ENCODE assay signal across 19 cellular contexts in the genomic region with DNA sequence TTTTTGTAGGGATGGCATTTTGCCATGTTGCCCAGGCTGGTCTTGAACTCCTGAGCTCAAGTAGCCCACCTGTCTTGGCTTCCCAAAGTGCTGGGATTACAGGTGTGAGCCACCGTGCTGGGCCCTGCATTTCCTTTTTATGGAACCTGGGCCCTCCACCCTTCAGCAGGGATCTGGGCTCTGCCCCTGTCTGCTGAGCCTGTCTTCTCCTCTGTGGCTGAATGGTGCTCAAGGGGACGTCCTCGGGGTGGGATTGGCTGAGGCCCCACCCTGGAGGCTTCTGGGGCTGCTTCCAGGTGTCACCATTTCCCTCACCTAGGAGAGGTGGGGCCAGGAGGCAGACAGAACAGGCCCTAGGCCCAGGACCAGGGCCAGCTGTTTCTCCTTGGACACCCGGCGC. TPM values are rescaled to one million over a fixed set of nuclear protein-coding genes. Genes with fewer than 3 reads are reported as not detected.
DNase-seq lines count a peak whose midpoint lies in the region; ATAC-seq, FAIRE-seq and TF ChIP-seq lines count a peak whose summit lies in the region.
"Had no signal": no experiment of that assay in that cellular context is flagged by ENCODE, and none has a peak within 500 bp of the region (broad histone marks: within the 10 kb centered on the region; RNA-seq: fewer than 3 reads in every experiment).

No MANE protein-coding gene starts in this region.

- no peaks in the 10 kb centered on the region for H3K79me2 ChIP-seq in trophoblast cell (ENCODE audit: control insufficient read depth, insufficient read depth, low read length, poor library complexity)

- no peaks in the 10 kb centered on the region for H3K36me3 Mint-ChIP-seq in stimulated activated memory B cell treated with anti-CD40 and anti-IgM and Interleukin-4, amounts not matched to agents 10 μg/mL and 1 μg/mL and 100 μg/mL, for 72 hours
- no peaks in the 10 kb centered on the region for H3K36me3 Mint-ChIP-seq in stimulated activated effector memory CD8-positive, alpha-beta T cell treated with anti-CD3 and anti-CD28 coated beads, Interleukin-12 subunit alpha, Interleukin-12 subunit beta, amount 100 ng/mL, for 72 hours

- no peak overlapping the region for H4K91ac ChIP-seq in trophoblast cell (ENCODE audit: low read depth, low read length)

- H4K12ac ChIP-seq in trophoblast cell (ENCODE audit: low read depth, low read length): no peak overlapping the region

- no peak overlapping the region for H4K8ac ChIP-seq in trophoblast cell (ENCODE audit: low read depth, low read length)

- H3K4me2 ChIP-seq in trophoblast cell (ENCODE audit: low read length): no peak overlapping the region

- TF ChIP-seq CTCF in RWPE2 (IDR thresholded peaks at IDR 0.05; ENCODE audit: poor library complexity, severe bottlenecking) (no peak), kidney (IDR thresholded peaks at IDR 0.05; ENCODE audit: borderline replicate concordance, extremely low read depth, insufficient read depth) (no peak)

- H3K36me3 ChIP-seq in RWPE2 (ENCODE audit: low read depth) (no peaks in the 10 kb centered on the region), kidney (ENCODE audit: control insufficient read depth in 1 of 2, insufficient read depth in 2 of 2, low read length in 2 of 2) (no peaks in the 10 kb centered on the region), trophoblast cell (ENCODE audit: control insufficient read depth in 1 of 2, insufficient read depth in 2 of 2, low read length in 2 of 2) (no peaks in the 10 kb centered on the region)
- H3K36me3 ChIP-seq: BE2C had no signal

- intact Hi-C loops in kidney (cut with DNase I): no loop called here
- intact Hi-C loops in posterior vena cava (cut with DNase I): loop anchor here (5.0 to 10.0 kb wide), 2 partner anchors 266 to 269 kb away; no protein-coding TSS in a partner anchor

- no peak overlapping the region for H3K4me3 Mint-ChIP-seq in stimulated activated memory B cell treated with anti-CD40 and anti-IgM and Interleukin-4, amounts not matched to agents 10 μg/mL and 1 μg/mL and 100 μg/mL, for 72 hours
- H3K4me3 Mint-ChIP-seq in stimulated activated effector memory CD8-positive, alpha-beta T cell treated with anti-CD3 and anti-CD28 coated beads, Interleukin-12 subunit alpha, Interleukin-12 subunit beta, amount 100 ng/mL, for 72 hours: no peak overlapping the region
- H3K4me3 Mint-ChIP-seq: CD4-positive, alpha-beta T cell; H9 had no signal

- no peaks in the 10 kb centered on the region for H3K4me1 Mint-ChIP-seq in stimulated activated memory B cell treated with anti-CD40 and anti-IgM and Interleukin-4, amounts not matched to agents 10 μg/mL and 1 μg/mL and 100 μg/mL, for 72 hours
- peaks cover 24% of the 10 kb centered on the region for H3K4me1 Mint-ChIP-seq in stimulated activated effector memory CD8-positive, alpha-beta T cell treated with anti-CD3 and anti-CD28 coated beads, Interleukin-12 subunit alpha, Interleukin-12 subunit beta, amount 100 ng/mL, for 72 hours

- no peaks in the 10 kb centered on the region for H3K9me3 Mint-ChIP-seq in stimulated activated memory B cell treated with anti-CD40 and anti-IgM and Interleukin-4, amounts not matched to agents 10 μg/mL and 1 μg/mL and 100 μg/mL, for 72 hours
- H3K9me3 Mint-ChIP-seq in stimulated activated effector memory CD8-positive, alpha-beta T cell treated with anti-CD3 and anti-CD28 coated beads, Interleukin-12 subunit alpha, Interleukin-12 subunit beta, amount 100 ng/mL, for 72 hours: no peaks in the 10 kb centered on the region
- H3K9me3 Mint-ChIP-seq: CD4-positive, alpha-beta T cell; H9 had no signal

- FAIRE-seq in kidney (lab: Jason Lieb, UNC): no peak
- FAIRE-seq: A204.1, D721Med, G401.6, GM12891, GM19239, H1 had no signal

- H3K18ac ChIP-seq in trophoblast cell (ENCODE audit: low read length): no peak overlapping the region

- no peak overlapping the region for H3K14ac ChIP-seq in trophoblast cell (ENCODE audit: low read length)

- H3K4me3 ChIP-seq in RWPE2 (ENCODE audit: severe bottlenecking): no peak overlapping the region
- H3K4me3 ChIP-seq in kidney (ENCODE audit: low read length in 2 of 2): no peak overlapping the region
- no peak overlapping the region for H3K4me3 ChIP-seq in trophoblast cell (ENCODE audit: low read depth, low read length)

- WGBS in trophoblast cell (ENCODE audit: extremely low coverage, insufficient coverage, insufficient read length): no CpG with 5 or more reads among the region's 5 CpGs

- no peak overlapping the region for H2BK5ac ChIP-seq in trophoblast cell (ENCODE audit: low read depth, low read length, poor library complexity)

- peak; percentile 23 for DNase-seq in RWPE2 (ENCODE audit: low spot score)
- DNase-seq in kidney: peak; percentile 4
- peak; percentile 54 for DNase-seq in posterior vena cava (ENCODE audit: low spot score)
- no peak for DNase-seq in hippocampal formation (lab: John Stamatoyannopoulos, UW)
- no peak for DNase-seq in trophoblast cell
- no peak for DNase-seq in stimulated activated effector memory CD8-positive, alpha-beta T cell treated with anti-CD3 and anti-CD28 coated beads, Interleukin-12 subunit alpha, Interleukin-12 subunit beta, amount 100 ng/mL, for 72 hours (ENCODE audit: low spot score in 2 of 2)
- DNase-seq: ACHN; BE2C; C1 segment of cervical spinal cord; CD4-positive, alpha-beta T cell; H9 had no signal

- H3K9ac ChIP-seq in kidney (ENCODE audit: low read length in 2 of 2): no peak overlapping the region
- H3K9ac ChIP-seq in trophoblast cell (ENCODE audit: low read length): no peak overlapping the region

- H3K27ac ChIP-seq in RWPE2 (ENCODE audit: poor library complexity, severe bottlenecking): no peak overlapping the region
- no peak overlapping the region for H3K27ac ChIP-seq in kidney (ENCODE audit: low read depth in 2 of 2, low read length in 2 of 2)
- no peak overlapping the region for H3K27ac ChIP-seq in trophoblast cell (ENCODE audit: low read depth, low read length)

- H2AFZ ChIP-seq in trophoblast cell (ENCODE audit: insufficient read depth, low read length, poor library complexity): no peak overlapping the region

- no peak overlapping the region for H2AK5ac ChIP-seq in trophoblast cell (ENCODE audit: low read length)

- ATAC-seq in RWPE2 (ENCODE audit: low read depth): no peak
- ATAC-seq in stimulated activated memory B cell treated with anti-CD40 and anti-IgM and Interleukin-4, amounts not matched to agents 10 μg/mL and 1 μg/mL and 100 μg/mL, for 72 hours: peak; percentile 4
- ATAC-seq in stimulated activated effector memory CD8-positive, alpha-beta T cell treated with anti-CD3 and anti-CD28 coated beads, Interleukin-12 subunit alpha, Interleukin-12 subunit beta, amount 100 ng/mL, for 72 hours: no peak

- no peaks in the 10 kb centered on the region for H3K27me3 ChIP-seq in RWPE2 (ENCODE audit: insufficient read depth, poor library complexity, severe bottlenecking)
- H3K27me3 ChIP-seq in trophoblast cell (ENCODE audit: insufficient read depth, low read length): no peaks in the 10 kb centered on the region
- H3K27me3 ChIP-seq: BE2C had no signal

- no peak overlapping the region for H3K27ac Mint-ChIP-seq in stimulated activated memory B cell treated with anti-CD40 and anti-IgM and Interleukin-4, amounts not matched to agents 10 μg/mL and 1 μg/mL and 100 μg/mL, for 72 hours
- H3K27ac Mint-ChIP-seq in stimulated activated effector memory CD8-positive, alpha-beta T cell treated with anti-CD3 and anti-CD28 coated beads, Interleukin-12 subunit alpha, Interleukin-12 subunit beta, amount 100 ng/mL, for 72 hours: no peak overlapping the region
- H3K27ac Mint-ChIP-seq: CD4-positive, alpha-beta T cell; H9 had no signal

- H3K23ac ChIP-seq in trophoblast cell (ENCODE audit: low read length): no peak overlapping the region

- no peaks in the 10 kb centered on the region for H3K79me1 ChIP-seq in trophoblast cell (ENCODE audit: low read length)

- no peak overlapping the region for H2BK120ac ChIP-seq in trophoblast cell (ENCODE audit: insufficient read depth, low read length, poor library complexity)

- no peak overlapping the region for H2BK12ac ChIP-seq in trophoblast cell (ENCODE audit: low read length)

- no peaks in the 10 kb centered on the region for H3K9me3 ChIP-seq in RWPE2 (ENCODE audit: severe bottlenecking)
- H3K9me3 ChIP-seq in kidney (ENCODE audit: control insufficient read depth in 1 of 2, low read length in 2 of 2): no peaks in the 10 kb centered on the region
- H3K9me3 ChIP-seq in trophoblast cell (ENCODE audit: insufficient read depth, low read depth, low read length): no peaks in the 10 kb centered on the region
- H3K9me3 ChIP-seq: BE2C had no signal

- H3K4ac ChIP-seq in trophoblast cell (ENCODE audit: low read depth, low read length): no peak overlapping the region

- H3K4me1 ChIP-seq in RWPE2 (ENCODE audit: insufficient read depth, poor library complexity, severe bottlenecking) (no peaks in the 10 kb centered on the region), kidney (ENCODE audit: control insufficient read depth in 1 of 2, insufficient read depth in 1 of 2, low read depth in 1 of 2, low read length in 2 of 2) (no peaks in the 10 kb centered on the region), trophoblast cell (ENCODE audit: control insufficient read depth in 1 of 2, insufficient read depth in 2 of 2, low read length in 2 of 2) (no peaks in the 10 kb centered on the region)
- H3K4me1 ChIP-seq: BE2C, Caco-2 had no signal

- peaks cover 33% of the 10 kb centered on the region for H3K27me3 Mint-ChIP-seq in stimulated activated memory B cell treated with anti-CD40 and anti-IgM and Interleukin-4, amounts not matched to agents 10 μg/mL and 1 μg/mL and 100 μg/mL, for 72 hours

RNA-seq across cellular contexts. Expression of a gene that starts 18.4 kb away (rescaled TPM):
- 7.6 TPM for total RNA-seq in kidney
- 23.7 TPM for polyA plus RNA-seq in kidney (ENCODE audit: insufficient read depth, low read depth, low replicate concordance)
- 1 to 10 TPM; 2.2 to 3.1 TPM for total RNA-seq in posterior vena cava
- 14.4 and 14.7 TPM in 2 replicates for polyA plus RNA-seq in trophoblast cell (2013)

Comparison
In these comparisons a context has a peak if more than half of its experiments do, and no peak if none do; other contexts are left out.
1. DNase-seq: peak in RWPE2 (single experiment), kidney (single experiment) and posterior vena cava (single experiment); none in hippocampal formation (0 of 2), trophoblast cell (0 of 2) and stimulated activated effector memory CD8-positive, alpha-beta T cell treated with anti-CD3 and anti-CD28 coated beads, Interleukin-12 subunit alpha, Interleukin-12 subunit beta, amount 100 ng/mL, for 72 hours (0 of 2).